In genomic region chr16:8936421-8936820, GRCh38 we compare ENCODE assay signal across 8 cellular contexts. TPM values are rescaled to one million over a fixed set of nuclear protein-coding genes. Genes with fewer than 3 reads are reported as not detected.
DNase-seq lines count a peak whose midpoint lies in the region; ATAC-seq, FAIRE-seq and TF ChIP-seq lines count a peak whose summit lies in the region.

No MANE protein-coding gene starts in this region.

- DNase-seq in AG04449 (ENCODE audit: low read depth, low spot score) (no peak), GM18507 (ENCODE audit: extremely low spot score, insufficient read length, low read depth) (no peak), activated T-helper 1 cell treated with Interleukin-2 at 50 U/mL for 16 hours (ENCODE audit: low read depth) (peak; percentile 52), glutamatergic neuron (peak; percentile 76), posterior vena cava (ENCODE audit: low spot score) (no peak)
- DNase-seq in stimulated activated CD4-positive, alpha-beta T cell treated with anti-CD3 and anti-CD28 coated beads, Interleukin-1b, Interleukin-23, amount 100 ng/mL, for 4 hours (ENCODE audit: low read depth in 2 of 2): peak; percentile 69

- H3K27ac ChIP-seq in OCI-LY3 (ENCODE audit: low read length): no peak overlapping the region

- peak; percentile 69 for FAIRE-seq in GM18507 (lab: Jason Lieb, UNC)

- no peak overlapping the region for H3K4me3 Mint-ChIP-seq in glutamatergic neuron (ENCODE audit: unreplicated experiment)

- H3K9me3 Mint-ChIP-seq in glutamatergic neuron (ENCODE audit: unreplicated experiment): no peaks in the 10 kb centered on the region

- peaks cover 43% of the 10 kb centered on the region for H3K4me1 Mint-ChIP-seq in glutamatergic neuron (ENCODE audit: low read depth, unreplicated experiment)

- CTCF ChIA-PET in AG04449 (lab: Yijun Ruan, JAX): interaction anchor here (0.9 to 4.9 kb wide), 13 partner anchors 9 to 198 kb away, joined by 3 to 26 read pairs (median 4); no protein-coding TSS in a partner anchor

- peaks cover 13% of the 10 kb centered on the region for H3K36me3 ChIP-seq in OCI-LY3 (replicated peaks; ENCODE audit: low read depth, low read length)

- no peak overlapping the region for H3K9ac ChIP-seq in OCI-LY3 (ENCODE audit: low read length)

- peak; percentile 60 for ATAC-seq in HG02943 (IDR thresholded peaks at IDR 0.05; ENCODE audit: low read depth, unreplicated experiment)

- peaks cover 100% of the 10 kb centered on the region for H4K20me1 ChIP-seq in OCI-LY3 (ENCODE audit: insufficient read depth, low read length)

- H3K27me3 Mint-ChIP-seq in glutamatergic neuron (ENCODE audit: unreplicated experiment): peaks cover 2% of the 10 kb centered on the region

- POLR2A ChIA-PET in AG04449 (lab: Yijun Ruan, JAX): no interaction called here

- TF ChIP-seq CTCF in AG04449 (IDR thresholded peaks at IDR 0.05; ENCODE audit: insufficient read depth, low read length, missing control alignments): peak; percentile 64
- TF ChIP-seq CTCF in OCI-LY3 (IDR thresholded peaks at IDR 0.05; ENCODE audit: low read depth, low read length): peak; percentile 57
- peak; percentile 29 for TF ChIP-seq CTCF in glutamatergic neuron (IDR thresholded peaks at IDR 0.05; ENCODE audit: partially characterized antibody, unreplicated experiment)

- H3K36me3 Mint-ChIP-seq in glutamatergic neuron (ENCODE audit: unreplicated experiment): no peaks in the 10 kb centered on the region

- H3K4me2 ChIP-seq in OCI-LY3 (ENCODE audit: low read length): no peak overlapping the region

- no peaks in the 10 kb centered on the region for H3K27me3 ChIP-seq in OCI-LY3 (ENCODE audit: low read depth, low read length)

- intact Hi-C loops in posterior vena cava (cut with DNase I): no loop called here

- H2AFZ ChIP-seq in OCI-LY3 (ENCODE audit: low read depth, low read length): no peak overlapping the region

- peaks cover 27% of the 10 kb centered on the region for H3K4me1 ChIP-seq in OCI-LY3 (ENCODE audit: low read length)

- H3K79me2 ChIP-seq in OCI-LY3 (ENCODE audit: low read length): peaks cover 100% of the 10 kb centered on the region

- H3K27ac Mint-ChIP-seq in glutamatergic neuron (ENCODE audit: unreplicated experiment): no peak overlapping the region

- H3K4me3 ChIP-seq in AG04449 (ENCODE audit: low read depth, low read length) (no peak overlapping the region), OCI-LY3 (ENCODE audit: low read length) (no peak overlapping the region)

- no peaks in the 10 kb centered on the region for H3K9me3 ChIP-seq in OCI-LY3 (ENCODE audit: insufficient read depth, low read length)

RNA-seq across cellular contexts. Expression of gene USP7, which starts 27.3 kb away (rescaled TPM):
- total RNA-seq in glutamatergic neuron (ENCODE audit: unreplicated experiment) (167 TPM), posterior vena cava (10 to 100 TPM; 72.2 to 82.7 TPM)

RNA-seq across cellular contexts. Expression of gene LITAFD, which starts 54.3 kb away (rescaled TPM):
- not detected for total RNA-seq in glutamatergic neuron (ENCODE audit: unreplicated experiment)
- total RNA-seq in posterior vena cava: not detected

Comparison
In these comparisons a context has a peak if more than half of its experiments do, and no peak if none do; other contexts are left out.
1. DNase-seq: peak in activated T-helper 1 cell treated with Interleukin-2 at 50 U/mL for 16 hours (single experiment), glutamatergic neuron (single experiment) and stimulated activated CD4-positive, alpha-beta T cell treated with anti-CD3 and anti-CD28 coated beads, Interleukin-1b, Interleukin-23, amount 100 ng/mL, for 4 hours (2 of 2); none in AG04449 (single experiment), GM18507 (single experiment) and posterior vena cava (single experiment).
2. Peak in every context shown above with its lines, with median percentiles within 50 percentile points of each other: CTCF ChIP-seq.